ENCODE assay signal across 32 cellular contexts in genomic region chr20:14935285-14935684, GRCh38.
"Had no signal": no experiment of that assay in that cellular context is flagged by ENCODE, and none has a peak within 500 bp of the region (broad histone marks: within the 10 kb centered on the region; RNA-seq: fewer than 3 reads in every experiment).

No MANE protein-coding gene starts in this region.

- H3K36me3 Mint-ChIP-seq: activated CD4-positive, alpha-beta memory T cell treated with anti-CD3 and anti-CD28 coated beads for 36 hours; activated naive CD4-positive, alpha-beta T cell treated with anti-CD3 and anti-CD28 coated beads, Interleukin-2, amount 10 ng/mL, durations not matched to agents 7 days and 5 days; activated naive CD4-positive, alpha-beta T cell treated with anti-CD3 and anti-CD28 coated beads, Interleukin-2, amount 50 U/mL, for 72 hours; activated naive CD8-positive, alpha-beta T cell treated with anti-CD3 and anti-CD28 coated beads, Interleukin-2, amount 10 ng/mL, durations not matched to agents 7 days and 5 days had no signal

- H3K27me3 ChIP-seq: ascending aorta, breast epithelium, cardiac muscle cell, colonic mucosa, foreskin keratinocyte, gastrocnemius medialis, heart left ventricle had no signal

- H3K4me3 Mint-ChIP-seq: activated CD4-positive, alpha-beta memory T cell treated with anti-CD3 and anti-CD28 coated beads for 36 hours; activated CD4-positive, alpha-beta T cell treated with anti-CD3 and anti-CD28 coated beads for 36 hours; activated CD4-positive, alpha-beta T cell treated with anti-CD3 and anti-CD28 coated beads, Interleukin-2, amount 10 ng/mL, durations not matched to agents 24 days and 14 days; activated naive CD4-positive, alpha-beta T cell treated with anti-CD3 and anti-CD28 coated beads, Interleukin-2, amount 10 ng/mL, durations not matched to agents 7 days and 5 days; activated naive CD8-positive, alpha-beta T cell treated with anti-CD3 and anti-CD28 coated beads, Interleukin-2, amount 10 ng/mL, durations not matched to agents 7 days and 5 days; activated T-cell treated with anti-CD3 and anti-CD28 coated beads, Interleukin-2, amount 50 U/mL, for 24 hours; activated T-cell treated with anti-CD3 and anti-CD28 coated beads, Interleukin-2, amount 50 U/mL, for 72 hours; brain; T-helper 17 cell; T-helper 2 cell treated with Interferon-gamma antibody and Interleukin-4, amounts not matched to agents 5 μg/mL and 100 μg/mL, for 36 hours had no signal

- H3K27ac Mint-ChIP-seq: activated CD4-positive, alpha-beta memory T cell treated with anti-CD3 and anti-CD28 coated beads for 36 hours; activated CD4-positive, alpha-beta T cell treated with anti-CD3 and anti-CD28 coated beads for 36 hours; activated CD4-positive, alpha-beta T cell treated with anti-CD3 and anti-CD28 coated beads, Interleukin-2, amount 10 ng/mL, durations not matched to agents 24 days and 14 days; activated naive CD4-positive, alpha-beta T cell treated with anti-CD3 and anti-CD28 coated beads, Interleukin-2, amount 10 ng/mL, durations not matched to agents 7 days and 5 days; activated naive CD4-positive, alpha-beta T cell treated with anti-CD3 and anti-CD28 coated beads, Interleukin-2, amount 50 U/mL, for 72 hours; activated naive CD8-positive, alpha-beta T cell treated with anti-CD3 and anti-CD28 coated beads, Interleukin-2, amount 10 ng/mL, durations not matched to agents 7 days and 5 days; activated T-cell treated with anti-CD3 and anti-CD28 coated beads, Interleukin-2, amount 50 U/mL, for 24 hours; activated T-cell treated with anti-CD3 and anti-CD28 coated beads, Interleukin-2, amount 50 U/mL, for 72 hours; brain; T-helper 17 cell; T-helper 2 cell treated with Interferon-gamma antibody and Interleukin-4, amounts not matched to agents 5 μg/mL and 100 μg/mL, for 36 hours had no signal

- H3K4me1 Mint-ChIP-seq: activated CD4-positive, alpha-beta T cell treated with anti-CD3 and anti-CD28 coated beads for 36 hours; activated CD4-positive, alpha-beta T cell treated with anti-CD3 and anti-CD28 coated beads, Interleukin-2, amount 10 ng/mL, durations not matched to agents 24 days and 14 days; activated naive CD4-positive, alpha-beta T cell treated with anti-CD3 and anti-CD28 coated beads, Interleukin-2, amount 10 ng/mL, durations not matched to agents 7 days and 5 days; activated naive CD8-positive, alpha-beta T cell treated with anti-CD3 and anti-CD28 coated beads, Interleukin-2, amount 10 ng/mL, durations not matched to agents 7 days and 5 days; brain; T-helper 17 cell had no signal

- ATAC-seq: activated CD4-positive, alpha-beta T cell treated with anti-CD3 and anti-CD28 coated beads for 36 hours; activated naive CD4-positive, alpha-beta T cell treated with anti-CD3 and anti-CD28 coated beads, Interleukin-2, amount 50 U/mL, for 72 hours; activated T-cell treated with anti-CD3 and anti-CD28 coated beads, Interleukin-2, amount 50 U/mL, for 72 hours; esophagus mucosa; foreskin keratinocyte; gastrocnemius medialis; heart left ventricle; T-helper 17 cell had no signal

- H3K36me3 ChIP-seq: ascending aorta, breast epithelium, cardiac muscle cell, colonic mucosa, gastrocnemius medialis, heart left ventricle, WERI-Rb-1 had no signal

- H3K27me3 Mint-ChIP-seq: activated CD4-positive, alpha-beta memory T cell treated with anti-CD3 and anti-CD28 coated beads for 36 hours; activated CD4-positive, alpha-beta T cell treated with anti-CD3 and anti-CD28 coated beads for 36 hours; activated CD4-positive, alpha-beta T cell treated with anti-CD3 and anti-CD28 coated beads, Interleukin-2, amount 10 ng/mL, durations not matched to agents 24 days and 14 days; activated naive CD4-positive, alpha-beta T cell treated with anti-CD3 and anti-CD28 coated beads, Interleukin-2, amount 10 ng/mL, durations not matched to agents 7 days and 5 days; activated naive CD8-positive, alpha-beta T cell treated with anti-CD3 and anti-CD28 coated beads, Interleukin-2, amount 10 ng/mL, durations not matched to agents 7 days and 5 days; activated T-cell treated with anti-CD3 and anti-CD28 coated beads, Interleukin-2, amount 50 U/mL, for 24 hours; brain; T-helper 17 cell had no signal

- H3K4me1 ChIP-seq: ascending aorta, breast epithelium, colonic mucosa, foreskin keratinocyte, gastrocnemius medialis, heart left ventricle had no signal

- H3K9me3 ChIP-seq: ascending aorta, colonic mucosa, gastrocnemius medialis had no signal

- DNase-seq: activated CD4-positive, alpha-beta memory T cell treated with anti-CD3 and anti-CD28 coated beads for 36 hours; activated CD4-positive, alpha-beta T cell treated with anti-CD3 and anti-CD28 coated beads for 36 hours; activated CD4-positive, alpha-beta T cell treated with anti-CD3 and anti-CD28 coated beads, Interleukin-2, amount 10 ng/mL, durations not matched to agents 24 days and 14 days; activated CD4-positive, CD25-positive, alpha-beta regulatory T cell; activated CD4-positive, CD25-positive, alpha-beta regulatory T cell treated with anti-CD3 and anti-CD28 coated beads, Interleukin-2, amount 50 U/mL, for 72 hours; activated CD8-positive, alpha-beta memory T cell treated with anti-CD3 and anti-CD28 coated beads, Interleukin-2, amount 50 U/mL, for 48 hours; activated gamma-delta T cell; activated naive CD4-positive, alpha-beta T cell; activated naive CD4-positive, alpha-beta T cell treated with anti-CD3 and anti-CD28 coated beads, Interleukin-2, amount 10 ng/mL, durations not matched to agents 7 days and 5 days; activated naive CD8-positive, alpha-beta T cell treated with anti-CD3 and anti-CD28 coated beads, Interleukin-2, amount 10 ng/mL, durations not matched to agents 7 days and 5 days; activated T-cell treated with anti-CD3 and anti-CD28 coated beads for 4 hours; activated T-cell treated with anti-CD3 and anti-CD28 coated beads, Interleukin-2, amount 50 U/mL, for 24 hours; activated T-cell treated with anti-CD3 and anti-CD28 coated beads, Interleukin-2, amount 50 U/mL, for 72 hours; central memory CD4-positive, alpha-beta T cell; cerebellar nuclear complex; colonic mucosa; effector CD8-positive, alpha-beta T cell; foreskin keratinocyte; gastrocnemius medialis; glutamatergic neuron; heart left ventricle; T-helper 1 cell; T-helper 17 cell; T1000; WERI-Rb-1 had no signal

- H3K27ac ChIP-seq: ascending aorta, breast epithelium, cardiac muscle cell, colonic mucosa, foreskin keratinocyte, gastrocnemius medialis, heart left ventricle had no signal

- H3K4me3 ChIP-seq: ascending aorta, breast epithelium, cardiac muscle cell, colonic mucosa, gastrocnemius medialis, heart left ventricle had no signal
